8 cellular contexts compared by ENCODE assay signal in genomic region chr7:1555813-1556540, GRCh38. TPM values are rescaled to one million over a fixed set of nuclear protein-coding genes. Genes with fewer than 3 reads are reported as not detected.
DNase-seq lines count a peak whose midpoint lies in the region; ATAC-seq and TF ChIP-seq lines count a peak whose summit lies in the region.

Gene TMEM184A (minus strand): TSS chr7:1556205. CDS start chr7:1555484, 721 bp downstream.

- H3K4me3 Mint-ChIP-seq in activated B cell treated with CpG ODN at 0.5 μM for 24 hours (no peak within 1 kb of the TSS), endothelial cell (ENCODE audit: unreplicated experiment) (no peak within 1 kb of the TSS)

- H3K36me3 Mint-ChIP-seq in activated B cell treated with CpG ODN at 0.5 μM for 24 hours (ENCODE audit: low read depth) = no peaks in the 10 kb centered on the region
- H3K36me3 Mint-ChIP-seq in endothelial cell (ENCODE audit: low read depth, unreplicated experiment) = no peaks in the 10 kb centered on the region

- no peak within 1 kb of the TSS for H3K4me3 ChIP-seq in neuron (ENCODE audit: low read length)

- H3K36me3 ChIP-seq in neuron (ENCODE audit: insufficient read depth, low read length) = no peaks in the 10 kb centered on the region

- H3K4me1 Mint-ChIP-seq in activated B cell treated with CpG ODN at 0.5 μM for 24 hours (peaks cover 3% of the 10 kb centered on the region), endothelial cell (ENCODE audit: unreplicated experiment) (peaks cover 2% of the 10 kb centered on the region)

- CTCF ChIA-PET in activated B cell treated with CpG ODN at 0.5 μM for 24 hours (lab: Charles Lee) = interaction anchor here (0.7 kb wide), 1 partner anchor 19 kb away, joined by 3 read pairs; no protein-coding TSS in a partner anchor

- POLR2A ChIA-PET in activated B cell treated with CpG ODN at 0.5 μM for 24 hours (lab: Charles Lee) = interaction anchor here (0.7 kb wide), 1 partner anchor 14 kb away, joined by 3 read pairs; no protein-coding TSS in a partner anchor

- no peaks in the 10 kb centered on the region for H3K9me3 ChIP-seq in neuron (ENCODE audit: low read length)

- no peaks in the 10 kb centered on the region for H3K27me3 Mint-ChIP-seq in activated B cell treated with CpG ODN at 0.5 μM for 24 hours
- H3K27me3 Mint-ChIP-seq in endothelial cell (ENCODE audit: unreplicated experiment) = peaks cover 3% of the 10 kb centered on the region

- H3K27me3 ChIP-seq in neuron (ENCODE audit: insufficient read depth, low read length) = peaks cover 12% of the 10 kb centered on the region

- intact Hi-C loops in activated B cell treated with CpG ODN at 0.5 μM for 24 hours (cut with micrococcal nuclease) = loop anchor here (1.0 kb wide), 1 partner anchor 52 kb away; the partner anchor contains the start of gene INTS1

- peaks cover 24% of the 10 kb centered on the region for H3K4me1 ChIP-seq in neuron (ENCODE audit: insufficient read depth, low read length)

- ATAC-seq in activated B cell treated with CpG ODN at 0.5 μM for 24 hours (ENCODE audit: low read depth) (peak; percentile 85), GM18519 (IDR thresholded peaks at IDR 0.05; ENCODE audit: low FRiP score, unreplicated experiment) (no peak), HG02840 (IDR thresholded peaks at IDR 0.05; ENCODE audit: low FRiP score, unreplicated experiment) (no peak)

- H3K9me3 Mint-ChIP-seq in activated B cell treated with CpG ODN at 0.5 μM for 24 hours (no peaks in the 10 kb centered on the region), endothelial cell (ENCODE audit: unreplicated experiment) (no peaks in the 10 kb centered on the region)

- H2AFZ ChIP-seq in neuron (ENCODE audit: low read depth, low read length) = peak within 1 kb of the TSS; percentile 7

- TF ChIP-seq CTCF in GM12872 (IDR thresholded peaks at IDR 0.05; ENCODE audit: insufficient read depth, low read depth, low read length) = peak; percentile 46; the same call in 2 of the 3 replicates
- no peak for TF ChIP-seq CTCF in activated B cell treated with CpG ODN at 0.5 μM for 24 hours (IDR thresholded peaks at IDR 0.05)
- peak; percentile 45 for TF ChIP-seq CTCF in endothelial cell (IDR thresholded peaks at IDR 0.05; ENCODE audit: unreplicated experiment)

- DNase-seq in NCI-H1436 treated with DMSO at 0.1 percent for 48 hours (lab: John Stamatoyannopoulos, UW) = peak; percentile 70
- no peak for DNase-seq in activated B cell treated with CpG ODN at 0.5 μM for 24 hours
- no peak for DNase-seq in endothelial cell (ENCODE audit: low spot score)
- DNase-seq in NOMO-1 treated with dmso at 0.1 percent for 144 hours (lab: John Stamatoyannopoulos, UW; ENCODE audit: unreplicated experiment) = no peak

- no peak within 1 kb of the TSS for H3K27ac Mint-ChIP-seq in activated B cell treated with CpG ODN at 0.5 μM for 24 hours
- H3K27ac Mint-ChIP-seq in endothelial cell (ENCODE audit: unreplicated experiment) = no peak within 1 kb of the TSS

RNA-seq across cellular contexts. Expression of gene TMEM184A, which starts in this region (rescaled TPM):
- total RNA-seq in activated B cell treated with CpG ODN at 0.5 μM for 24 hours = not detected in 2 replicates
- 0.21 TPM for total RNA-seq in endothelial cell (ENCODE audit: unreplicated experiment)

Comparison
In these comparisons a context has a peak if more than half of its experiments do, and no peak if none do; other contexts are left out.
1. Peak in ATAC-seq in activated B cell treated with CpG ODN at 0.5 μM for 24 hours; RNA of the gene not detected or under 1 TPM.